1 cellular context compared by ENCODE assay signal in the genomic region with DNA sequence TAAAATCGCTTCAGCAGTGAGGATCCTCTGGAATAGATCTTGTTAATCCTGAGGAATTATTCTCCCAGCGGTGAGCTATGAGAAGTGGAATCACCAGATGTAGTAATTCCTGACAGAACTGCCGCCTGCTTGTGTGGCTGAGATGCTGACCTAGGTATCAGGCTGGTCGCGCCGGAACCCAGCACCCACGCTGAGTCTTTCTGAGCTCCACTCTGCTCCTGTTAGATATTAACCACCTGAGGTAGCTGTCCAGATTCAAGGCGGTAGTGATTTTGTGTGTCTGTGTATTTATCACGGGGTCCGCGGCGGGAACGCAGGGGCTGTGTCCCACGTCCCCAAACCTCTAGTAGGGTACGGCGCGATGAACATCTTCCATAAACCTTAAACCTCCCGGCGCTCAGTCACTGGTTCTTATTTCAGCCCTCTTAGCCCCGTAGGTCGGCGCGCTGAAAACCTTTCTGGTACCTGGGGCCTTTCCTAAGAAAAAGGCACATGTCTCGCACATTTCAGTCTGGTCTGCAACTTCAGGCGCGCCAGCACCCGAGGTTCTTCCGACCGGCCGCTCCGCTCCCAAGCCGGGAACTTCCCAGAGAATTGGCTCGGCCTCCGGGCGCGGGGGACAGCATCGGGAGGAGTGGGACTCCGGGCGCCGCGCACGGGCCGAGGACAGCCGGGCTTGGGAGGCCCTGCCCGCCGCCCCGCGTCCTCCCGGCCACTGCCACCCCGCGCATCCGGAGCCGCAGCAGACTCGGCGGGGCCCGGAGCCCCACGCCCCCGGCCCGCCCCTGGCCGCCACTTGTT.
TF ChIP-seq lines count a peak whose summit lies in the region.

No MANE protein-coding gene starts in this region.

TF ChIP-seq in HepG2, 621 proteins besides CTCF, POLR2A, EP300 and RAD21 (continued from another document and continues in another):
- TF ChIP-seq, protein P1, sequence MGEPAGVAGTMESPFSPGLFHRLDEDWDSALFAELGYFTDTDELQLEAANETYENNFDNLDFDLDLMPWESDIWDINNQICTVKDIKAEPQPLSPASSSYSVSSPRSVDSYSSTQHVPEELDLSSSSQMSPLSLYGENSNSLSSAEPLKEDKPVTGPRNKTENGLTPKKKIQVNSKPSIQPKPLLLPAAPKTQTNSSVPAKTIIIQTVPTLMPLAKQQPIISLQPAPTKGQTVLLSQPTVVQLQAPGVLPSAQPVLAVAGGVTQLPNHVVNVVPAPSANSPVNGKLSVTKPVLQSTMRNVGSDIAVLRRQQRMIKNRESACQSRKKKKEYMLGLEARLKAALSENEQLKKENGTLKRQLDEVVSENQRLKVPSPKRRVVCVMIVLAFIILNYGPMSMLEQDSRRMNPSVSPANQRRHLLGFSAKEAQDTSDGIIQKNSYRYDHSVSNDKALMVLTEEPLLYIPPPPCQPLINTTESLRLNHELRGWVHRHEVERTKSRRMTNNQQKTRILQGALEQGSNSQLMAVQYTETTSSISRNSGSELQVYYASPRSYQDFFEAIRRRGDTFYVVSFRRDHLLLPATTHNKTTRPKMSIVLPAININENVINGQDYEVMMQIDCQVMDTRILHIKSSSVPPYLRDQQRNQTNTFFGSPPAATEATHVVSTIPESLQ (CRISPR knock-in tag; conservative IDR thresholded peaks at IDR 0.05), result no peak
- TF ChIP-seq ZNF496 (CRISPR knock-in tag; IDR thresholded peaks at IDR 0.05; ENCODE audit: insufficient replicate concordance) (no peak), MEF2D (CRISPR knock-in tag; IDR thresholded peaks at IDR 0.05) (no peak), MYC (CRISPR knock-in tag; IDR thresholded peaks at IDR 0.05; ENCODE audit: borderline replicate concordance) (peak; percentile 62; the same call in 1 of the 2 replicates), ZNF768 (CRISPR knock-in tag; IDR thresholded peaks at IDR 0.05) (no peak), MLLT10 (CRISPR knock-in tag; IDR thresholded peaks at IDR 0.05) (no peak), PAX8 (CRISPR knock-in tag; IDR thresholded peaks at IDR 0.05; ENCODE audit: borderline replicate concordance) (peak; percentile 66; the same call in 1 of the 2 replicates), ZNF572 (CRISPR knock-in tag; IDR thresholded peaks at IDR 0.05) (no peak), GABPA (IDR thresholded peaks at IDR 0.05; ENCODE audit: low read depth, low read length) (no peak), GABPA (CRISPR knock-in tag; IDR thresholded peaks at IDR 0.05; ENCODE audit: low read depth) (no peak), TCF12 (IDR thresholded peaks at IDR 0.05) (no peak), TCF12 (CRISPR knock-in tag; IDR thresholded peaks at IDR 0.05) (no peak), NR1H2 (CRISPR knock-in tag; IDR thresholded peaks at IDR 0.05; ENCODE audit: borderline replicate concordance, low read depth) (0 out of 2 replicates have a peak, but pooled peaks have one; percentile 56), ZNF337 (CRISPR knock-in tag; IDR thresholded peaks at IDR 0.05; ENCODE audit: borderline replicate concordance, low read depth) (0 out of 2 replicates have a peak, but pooled peaks have one; percentile 85), ZNF232 (CRISPR knock-in tag; IDR thresholded peaks at IDR 0.05; ENCODE audit: borderline replicate concordance) (peak; percentile 52; the same call in 1 of the 2 replicates), ZNF556 (CRISPR knock-in tag; IDR thresholded peaks at IDR 0.05; ENCODE audit: borderline replicate concordance) (peak; percentile 22; the same call in 1 of the 2 replicates), ZNF431 (CRISPR knock-in tag; IDR thresholded peaks at IDR 0.05; ENCODE audit: borderline replicate concordance, low read depth) (no peak; the same call in none of the 2 replicates), ZNF382 (CRISPR knock-in tag; IDR thresholded peaks at IDR 0.05; ENCODE audit: borderline replicate concordance) (no peak), JUN (CRISPR knock-in tag; IDR thresholded peaks at IDR 0.05) (no peak), EHMT2 (IDR thresholded peaks at IDR 0.05; ENCODE audit: borderline replicate concordance, low read depth, low read length) (no peak), MED1 (CRISPR knock-in tag; IDR thresholded peaks at IDR 0.05) (no peak; the same call in 1 of the 2 replicates), ZNF317 (CRISPR knock-in tag; IDR thresholded peaks at IDR 0.05) (no peak), ZNF7 (CRISPR knock-in tag; IDR thresholded peaks at IDR 0.05) (no peak), POGZ (CRISPR knock-in tag; IDR thresholded peaks at IDR 0.05) (no peak), CCDC6 (CRISPR knock-in tag; IDR thresholded peaks at IDR 0.05) (no peak; the same call in 1 of the 2 replicates), ZNF468 (CRISPR knock-in tag; IDR thresholded peaks at IDR 0.05) (no peak), CHD4 (IDR thresholded peaks at IDR 0.05; ENCODE audit: borderline replicate concordance, low read length) (no peak)
- TF ChIP-seq, protein P2, sequence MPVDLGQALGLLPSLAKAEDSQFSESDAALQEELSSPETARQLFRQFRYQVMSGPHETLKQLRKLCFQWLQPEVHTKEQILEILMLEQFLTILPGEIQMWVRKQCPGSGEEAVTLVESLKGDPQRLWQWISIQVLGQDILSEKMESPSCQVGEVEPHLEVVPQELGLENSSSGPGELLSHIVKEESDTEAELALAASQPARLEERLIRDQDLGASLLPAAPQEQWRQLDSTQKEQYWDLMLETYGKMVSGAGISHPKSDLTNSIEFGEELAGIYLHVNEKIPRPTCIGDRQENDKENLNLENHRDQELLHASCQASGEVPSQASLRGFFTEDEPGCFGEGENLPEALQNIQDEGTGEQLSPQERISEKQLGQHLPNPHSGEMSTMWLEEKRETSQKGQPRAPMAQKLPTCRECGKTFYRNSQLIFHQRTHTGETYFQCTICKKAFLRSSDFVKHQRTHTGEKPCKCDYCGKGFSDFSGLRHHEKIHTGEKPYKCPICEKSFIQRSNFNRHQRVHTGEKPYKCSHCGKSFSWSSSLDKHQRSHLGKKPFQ (CRISPR knock-in tag; IDR thresholded peaks at IDR 0.05; ENCODE audit: insufficient replicate concordance), result no peak
- TF ChIP-seq, protein P3, sequence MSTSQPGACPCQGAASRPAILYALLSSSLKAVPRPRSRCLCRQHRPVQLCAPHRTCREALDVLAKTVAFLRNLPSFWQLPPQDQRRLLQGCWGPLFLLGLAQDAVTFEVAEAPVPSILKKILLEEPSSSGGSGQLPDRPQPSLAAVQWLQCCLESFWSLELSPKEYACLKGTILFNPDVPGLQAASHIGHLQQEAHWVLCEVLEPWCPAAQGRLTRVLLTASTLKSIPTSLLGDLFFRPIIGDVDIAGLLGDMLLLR (CRISPR knock-in tag; IDR thresholded peaks at IDR 0.05), result no peak
- TF ChIP-seq, protein P4, sequence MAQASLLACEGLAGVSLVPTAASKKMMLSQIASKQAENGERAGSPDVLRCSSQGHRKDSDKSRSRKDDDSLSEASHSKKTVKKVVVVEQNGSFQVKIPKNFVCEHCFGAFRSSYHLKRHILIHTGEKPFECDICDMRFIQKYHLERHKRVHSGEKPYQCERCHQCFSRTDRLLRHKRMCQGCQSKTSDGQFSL (CRISPR knock-in tag; IDR thresholded peaks at IDR 0.05), result no peak
- TF ChIP-seq, protein P5, sequence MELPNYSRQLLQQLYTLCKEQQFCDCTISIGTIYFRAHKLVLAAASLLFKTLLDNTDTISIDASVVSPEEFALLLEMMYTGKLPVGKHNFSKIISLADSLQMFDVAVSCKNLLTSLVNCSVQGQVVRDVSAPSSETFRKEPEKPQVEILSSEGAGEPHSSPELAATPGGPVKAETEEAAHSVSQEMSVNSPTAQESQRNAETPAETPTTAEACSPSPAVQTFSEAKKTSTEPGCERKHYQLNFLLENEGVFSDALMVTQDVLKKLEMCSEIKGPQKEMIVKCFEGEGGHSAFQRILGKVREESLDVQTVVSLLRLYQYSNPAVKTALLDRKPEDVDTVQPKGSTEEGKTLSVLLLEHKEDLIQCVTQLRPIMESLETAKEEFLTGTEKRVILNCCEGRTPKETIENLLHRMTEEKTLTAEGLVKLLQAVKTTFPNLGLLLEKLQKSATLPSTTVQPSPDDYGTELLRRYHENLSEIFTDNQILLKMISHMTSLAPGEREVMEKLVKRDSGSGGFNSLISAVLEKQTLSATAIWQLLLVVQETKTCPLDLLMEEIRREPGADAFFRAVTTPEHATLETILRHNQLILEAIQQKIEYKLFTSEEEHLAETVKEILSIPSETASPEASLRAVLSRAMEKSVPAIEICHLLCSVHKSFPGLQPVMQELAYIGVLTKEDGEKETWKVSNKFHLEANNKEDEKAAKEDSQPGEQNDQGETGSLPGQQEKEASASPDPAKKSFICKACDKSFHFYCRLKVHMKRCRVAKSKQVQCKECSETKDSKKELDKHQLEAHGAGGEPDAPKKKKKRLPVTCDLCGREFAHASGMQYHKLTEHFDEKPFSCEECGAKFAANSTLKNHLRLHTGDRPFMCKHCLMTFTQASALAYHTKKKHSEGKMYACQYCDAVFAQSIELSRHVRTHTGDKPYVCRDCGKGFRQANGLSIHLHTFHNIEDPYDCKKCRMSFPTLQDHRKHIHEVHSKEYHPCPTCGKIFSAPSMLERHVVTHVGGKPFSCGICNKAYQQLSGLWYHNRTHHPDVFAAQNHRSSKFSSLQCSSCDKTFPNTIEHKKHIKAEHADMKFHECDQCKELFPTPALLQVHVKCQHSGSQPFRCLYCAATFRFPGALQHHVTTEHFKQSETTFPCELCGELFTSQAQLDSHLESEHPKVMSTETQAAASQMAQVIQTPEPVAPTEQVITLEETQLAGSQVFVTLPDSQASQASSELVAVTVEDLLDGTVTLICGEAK (IDR thresholded peaks at IDR 0.05), result no peak
- TF ChIP-seq, protein P5 (CRISPR knock-in tag; IDR thresholded peaks at IDR 0.05), result no peak
- TF ChIP-seq, protein P6, sequence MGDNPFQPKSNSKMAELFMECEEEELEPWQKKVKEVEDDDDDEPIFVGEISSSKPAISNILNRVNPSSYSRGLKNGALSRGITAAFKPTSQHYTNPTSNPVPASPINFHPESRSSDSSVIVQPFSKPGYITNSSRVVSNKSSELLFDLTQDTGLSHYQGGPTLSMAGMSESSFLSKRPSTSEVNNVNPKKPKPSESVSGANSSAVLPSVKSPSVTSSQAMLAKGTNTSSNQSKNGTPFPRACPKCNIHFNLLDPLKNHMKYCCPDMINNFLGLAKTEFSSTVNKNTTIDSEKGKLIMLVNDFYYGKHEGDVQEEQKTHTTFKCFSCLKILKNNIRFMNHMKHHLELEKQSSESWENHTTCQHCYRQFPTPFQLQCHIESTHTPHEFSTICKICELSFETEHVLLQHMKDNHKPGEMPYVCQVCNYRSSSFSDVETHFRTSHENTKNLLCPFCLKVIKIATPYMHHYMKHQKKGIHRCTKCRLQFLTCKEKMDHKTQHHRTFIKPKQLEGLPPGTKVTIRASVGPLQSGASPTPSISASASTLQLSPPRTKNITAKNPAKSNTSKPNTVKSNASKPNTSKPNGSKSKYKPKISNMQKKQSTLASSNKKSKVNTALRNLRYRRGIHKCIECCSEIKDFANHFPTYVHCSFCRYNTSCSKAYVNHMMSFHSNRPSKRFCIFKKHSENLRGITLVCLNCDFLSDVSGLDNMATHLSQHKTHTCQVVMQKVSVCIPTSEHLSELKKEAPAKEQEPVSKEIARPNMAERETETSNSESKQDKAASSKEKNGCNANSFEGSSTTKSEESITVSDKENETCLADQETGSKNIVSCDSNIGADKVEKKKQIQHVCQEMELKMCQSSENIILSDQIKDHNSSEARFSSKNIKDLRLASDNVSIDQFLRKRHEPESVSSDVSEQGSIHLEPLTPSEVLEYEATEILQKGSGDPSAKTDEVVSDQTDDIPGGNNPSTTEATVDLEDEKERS (CRISPR knock-in tag; IDR thresholded peaks at IDR 0.05), result no peak
- TF ChIP-seq, protein P7, sequence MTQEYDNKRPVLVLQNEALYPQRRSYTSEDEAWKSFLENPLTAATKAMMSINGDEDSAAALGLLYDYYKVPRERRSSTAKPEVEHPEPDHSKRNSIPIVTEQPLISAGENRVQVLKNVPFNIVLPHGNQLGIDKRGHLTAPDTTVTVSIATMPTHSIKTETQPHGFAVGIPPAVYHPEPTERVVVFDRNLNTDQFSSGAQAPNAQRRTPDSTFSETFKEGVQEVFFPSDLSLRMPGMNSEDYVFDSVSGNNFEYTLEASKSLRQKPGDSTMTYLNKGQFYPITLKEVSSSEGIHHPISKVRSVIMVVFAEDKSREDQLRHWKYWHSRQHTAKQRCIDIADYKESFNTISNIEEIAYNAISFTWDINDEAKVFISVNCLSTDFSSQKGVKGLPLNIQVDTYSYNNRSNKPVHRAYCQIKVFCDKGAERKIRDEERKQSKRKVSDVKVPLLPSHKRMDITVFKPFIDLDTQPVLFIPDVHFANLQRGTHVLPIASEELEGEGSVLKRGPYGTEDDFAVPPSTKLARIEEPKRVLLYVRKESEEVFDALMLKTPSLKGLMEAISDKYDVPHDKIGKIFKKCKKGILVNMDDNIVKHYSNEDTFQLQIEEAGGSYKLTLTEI (CRISPR knock-in tag; conservative IDR thresholded peaks at IDR 0.05), result no peak
- TF ChIP-seq, protein P8, sequence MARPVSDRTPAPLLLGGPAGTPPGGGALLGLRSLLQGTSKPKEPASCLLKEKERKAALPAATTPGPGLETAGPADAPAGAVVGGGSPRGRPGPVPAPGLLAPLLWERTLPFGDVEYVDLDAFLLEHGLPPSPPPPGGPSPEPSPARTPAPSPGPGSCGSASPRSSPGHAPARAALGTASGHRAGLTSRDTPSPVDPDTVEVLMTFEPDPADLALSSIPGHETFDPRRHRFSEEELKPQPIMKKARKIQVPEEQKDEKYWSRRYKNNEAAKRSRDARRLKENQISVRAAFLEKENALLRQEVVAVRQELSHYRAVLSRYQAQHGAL (CRISPR knock-in tag; IDR thresholded peaks at IDR 0.05; ENCODE audit: not compliant biosample characterization), result peak; percentile 81
